ENCODE assay signal across 6 cellular contexts in the genomic region with DNA sequence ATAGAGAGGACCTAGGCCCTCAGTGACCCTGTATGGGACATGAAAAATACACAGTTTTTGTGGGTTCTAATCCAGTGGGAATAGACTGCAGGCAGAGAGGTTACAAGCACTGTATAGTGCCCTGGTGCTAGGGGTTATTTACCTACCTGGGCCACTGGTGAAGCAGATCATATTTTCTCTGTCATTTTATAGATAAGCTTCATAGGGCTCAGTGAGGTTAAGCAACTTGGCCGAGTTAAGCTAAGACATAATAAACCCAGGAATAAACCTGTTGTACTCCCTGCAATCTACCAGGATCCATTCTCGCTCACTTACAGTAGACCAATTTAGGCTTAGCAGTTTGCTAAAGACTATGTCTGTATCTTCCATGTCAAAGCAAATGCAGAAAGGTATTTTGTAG.
"Had no signal": no experiment of that assay in that cellular context is flagged by ENCODE, and none has a peak within 500 bp of the region (broad histone marks: within the 10 kb centered on the region; RNA-seq: fewer than 3 reads in every experiment).

No MANE protein-coding gene starts in this region.

- H3K4me1 Mint-ChIP-seq: IgD-negative memory B cell had no signal

- DNase-seq: H9, HCEC 1CT had no signal

- H3K27me3 Mint-ChIP-seq: IgD-negative memory B cell had no signal

- H3K27ac Mint-ChIP-seq: GM23338, IgD-negative memory B cell had no signal

- ATAC-seq: GM23338, HepG2 had no signal

- H3K27ac ChIP-seq: HL-60 had no signal

- H3K9me3 Mint-ChIP-seq: GM23338, H9 had no signal

- H3K4me3 ChIP-seq: GM23338 had no signal

- H3K36me3 Mint-ChIP-seq: IgD-negative memory B cell had no signal

- H3K4me3 Mint-ChIP-seq: GM23338, H9, IgD-negative memory B cell had no signal
